16 cellular contexts compared by ENCODE assay signal in the genomic region with DNA sequence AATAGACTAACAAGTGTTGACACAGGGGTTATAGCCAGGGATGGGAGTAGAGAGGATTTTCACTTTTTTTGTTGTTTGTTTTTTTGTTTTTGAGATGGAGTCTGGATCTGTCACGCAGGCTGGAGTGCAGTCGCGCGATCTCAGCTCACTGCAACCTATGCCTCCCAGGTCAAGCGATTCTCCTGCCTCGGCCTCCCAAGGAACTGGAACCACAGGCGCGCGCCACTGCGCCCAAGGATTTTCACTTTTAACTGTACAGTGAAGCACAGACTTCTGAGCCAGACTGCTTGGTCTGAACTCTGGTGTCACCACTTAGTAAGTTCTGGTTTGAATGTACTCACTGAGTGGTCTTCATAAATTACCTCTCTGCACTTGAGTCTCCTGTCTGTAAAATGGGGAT. TPM values are rescaled to one million over a fixed set of nuclear protein-coding genes. Genes with fewer than 3 reads are reported as not detected.
DNase-seq lines count a peak whose midpoint lies in the region; ATAC-seq, FAIRE-seq and TF ChIP-seq lines count a peak whose summit lies in the region.
"Had no signal": no experiment of that assay in that cellular context is flagged by ENCODE, and none has a peak within 500 bp of the region (broad histone marks: within the 10 kb centered on the region; RNA-seq: fewer than 3 reads in every experiment).

No MANE protein-coding gene starts in this region.

- H3K9me3 ChIP-seq in heart right ventricle, result no peaks in the 10 kb centered on the region
- no peaks in the 10 kb centered on the region for H3K9me3 ChIP-seq in upper lobe of left lung
- H3K9me3 ChIP-seq: Caco-2 had no signal

- 96 to 97% methylated on average over 10 of the region's 10 CpGs for WGBS in heart right ventricle, 2 donors
- 94 to 97% methylated on average over 10 of the region's 10 CpGs for WGBS in upper lobe of left lung, 2 donors

- ATAC-seq in heart right ventricle, result no peak
- no peak for ATAC-seq in Right ventricle myocardium inferior
- ATAC-seq in upper lobe of left lung (ENCODE audit: low FRiP score in 2 of 2), result no peak
- ATAC-seq in GM19035 (IDR thresholded peaks at IDR 0.05; ENCODE audit: unreplicated experiment), result no peak
- ATAC-seq: activated CD8-positive, alpha-beta memory T cell treated with anti-CD3 and anti-CD28 coated beads, Interleukin-2, amount 10 ng/mL, durations not matched to agents 7 days and 5 days had no signal

- peaks cover 50% of the 10 kb centered on the region for H3K4me1 Mint-ChIP-seq in osteocyte (ENCODE audit: unreplicated experiment)
- peaks cover 33% of the 10 kb centered on the region for H3K4me1 Mint-ChIP-seq in activated T-helper 2 cell treated with anti-CD3 and anti-CD28 coated beads, Interferon-gamma antibody, Interleukin-2, Interleukin-4, amounts not matched to agents 10 μg/mL and 5 μg/mL and 100 μg/mL, durations not matched to agents 14 hours and 24 hours and 36 hours (ENCODE audit: low read depth)

- DNase-seq in heart right ventricle, result no peak
- DNase-seq in Right ventricle myocardium inferior (ENCODE audit: missing footprints), result no peak
- no peak for DNase-seq in epithelial cell of prostate (ENCODE audit: low read depth, low spot score)
- DNase-seq in osteocyte (ENCODE audit: extremely low spot score, unreplicated experiment), result no peak
- DNase-seq in upper lobe of left lung, result no peak
- DNase-seq in activated T-helper 2 cell treated with anti-CD3 and anti-CD28 coated beads, Interferon-gamma antibody, Interleukin-2, Interleukin-4, amounts not matched to agents 10 μg/mL and 5 μg/mL and 100 μg/mL, durations not matched to agents 14 hours and 24 hours and 36 hours (ENCODE audit: low spot score), result no peak
- DNase-seq in HTR-8/SVneo (ENCODE audit: insufficient read length, low spot score), result no peak
- DNase-seq: activated CD8-positive, alpha-beta memory T cell treated with anti-CD3 and anti-CD28 coated beads, Interleukin-2, amount 10 ng/mL, durations not matched to agents 7 days and 5 days; Caco-2; GDM1; GOT3; hypothalamus; NCI-H345; stimulated activated naive CD4-positive, alpha-beta T cell treated with Interleukin-2 at 50 U/mL for 16 hours had no signal

- intact Hi-C loops in heart right ventricle (cut with DNase I), result no loop called here
- intact Hi-C loops in Right ventricle myocardium inferior (cut with DNase I), result no loop called here
- intact Hi-C loops in activated T-helper 2 cell treated with anti-CD3 and anti-CD28 coated beads, Interferon-gamma antibody, Interleukin-2, Interleukin-4, amounts not matched to agents 10 μg/mL and 5 μg/mL and 100 μg/mL, durations not matched to agents 14 hours and 24 hours and 36 hours (cut with micrococcal nuclease), result no loop called here

- H3K4me3 ChIP-seq in heart right ventricle (no peak overlapping the region), upper lobe of left lung (no peak overlapping the region)

- no peak for TF ChIP-seq POLR2A in upper lobe of left lung (IDR thresholded peaks at IDR 0.05)

- H3K27me3 Mint-ChIP-seq in osteocyte (ENCODE audit: unreplicated experiment), result no peaks in the 10 kb centered on the region
- no peaks in the 10 kb centered on the region for H3K27me3 Mint-ChIP-seq in activated T-helper 2 cell treated with anti-CD3 and anti-CD28 coated beads, Interferon-gamma antibody, Interleukin-2, Interleukin-4, amounts not matched to agents 10 μg/mL and 5 μg/mL and 100 μg/mL, durations not matched to agents 14 hours and 24 hours and 36 hours (ENCODE audit: low read depth)

- H3K27me3 ChIP-seq in heart right ventricle, result peaks cover 0 to 6% (median 0%) of the 10 kb centered on the region in 7 donors
- no peaks in the 10 kb centered on the region for H3K27me3 ChIP-seq in upper lobe of left lung

- H3K9me3 Mint-ChIP-seq in osteocyte (ENCODE audit: unreplicated experiment), result no peaks in the 10 kb centered on the region
- no peaks in the 10 kb centered on the region for H3K9me3 Mint-ChIP-seq in activated T-helper 2 cell treated with anti-CD3 and anti-CD28 coated beads, Interferon-gamma antibody, Interleukin-2, Interleukin-4, amounts not matched to agents 10 μg/mL and 5 μg/mL and 100 μg/mL, durations not matched to agents 14 hours and 24 hours and 36 hours
- H3K9me3 Mint-ChIP-seq: T-helper 2 cell treated with Interferon-gamma antibody and Interleukin-4, amounts not matched to agents 5 μg/mL and 100 μg/mL, for 36 hours had no signal

- H3K4me1 ChIP-seq in heart right ventricle (peaks cover 36 to 53% (median 45%) of the 10 kb centered on the region in 9 donors), upper lobe of left lung (peaks cover 38 to 49% (median 45%) of the 10 kb centered on the region in 4 donors)

- H3K27ac ChIP-seq in heart right ventricle, result peak overlapping the region in 8 of 10 donors; percentile 85 to 97 (median 92)
- peak overlapping the region; percentile 83 for H3K27ac ChIP-seq in epithelial cell of prostate
- H3K27ac ChIP-seq in upper lobe of left lung, result peak overlapping the region in 3 of 4 donors; percentile 67 to 91 (median 86)

- peak overlapping the region; percentile 87 for H3K27ac Mint-ChIP-seq in osteocyte (ENCODE audit: unreplicated experiment)
- H3K27ac Mint-ChIP-seq in activated T-helper 2 cell treated with anti-CD3 and anti-CD28 coated beads, Interferon-gamma antibody, Interleukin-2, Interleukin-4, amounts not matched to agents 10 μg/mL and 5 μg/mL and 100 μg/mL, durations not matched to agents 14 hours and 24 hours and 36 hours, result no peak overlapping the region
- H3K27ac Mint-ChIP-seq: activated CD8-positive, alpha-beta memory T cell treated with anti-CD3 and anti-CD28 coated beads, Interleukin-2, amount 10 ng/mL, durations not matched to agents 7 days and 5 days; T-helper 2 cell treated with Interferon-gamma antibody and Interleukin-4, amounts not matched to agents 5 μg/mL and 100 μg/mL, for 36 hours had no signal

- no peak for TF ChIP-seq EP300 in upper lobe of left lung (IDR thresholded peaks at IDR 0.05)

- TF ChIP-seq CTCF in heart right ventricle (IDR thresholded peaks at IDR 0.05), result no peak
- no peak for TF ChIP-seq CTCF in osteocyte (IDR thresholded peaks at IDR 0.05)
- TF ChIP-seq CTCF in upper lobe of left lung (IDR thresholded peaks at IDR 0.05), result no peak

- H3K4me3 Mint-ChIP-seq in osteocyte (ENCODE audit: unreplicated experiment), result no peak overlapping the region
- H3K4me3 Mint-ChIP-seq in activated T-helper 2 cell treated with anti-CD3 and anti-CD28 coated beads, Interferon-gamma antibody, Interleukin-2, Interleukin-4, amounts not matched to agents 10 μg/mL and 5 μg/mL and 100 μg/mL, durations not matched to agents 14 hours and 24 hours and 36 hours (ENCODE audit: low read depth), result no peak overlapping the region
- H3K4me3 Mint-ChIP-seq: activated CD8-positive, alpha-beta memory T cell treated with anti-CD3 and anti-CD28 coated beads, Interleukin-2, amount 10 ng/mL, durations not matched to agents 7 days and 5 days; T-helper 2 cell treated with Interferon-gamma antibody and Interleukin-4, amounts not matched to agents 5 μg/mL and 100 μg/mL, for 36 hours had no signal

- H3K36me3 ChIP-seq in heart right ventricle (peaks cover 0 to 33% (median 15%) of the 10 kb centered on the region in 9 donors), upper lobe of left lung (peaks cover 0 to 24% (median 5%) of the 10 kb centered on the region in 4 donors)

- no peak for FAIRE-seq in HTR-8/SVneo (lab: Jason Lieb, UNC)

- H3K36me3 Mint-ChIP-seq in osteocyte (ENCODE audit: unreplicated experiment), result peaks cover 31% of the 10 kb centered on the region
- peaks cover 32% of the 10 kb centered on the region for H3K36me3 Mint-ChIP-seq in activated T-helper 2 cell treated with anti-CD3 and anti-CD28 coated beads, Interferon-gamma antibody, Interleukin-2, Interleukin-4, amounts not matched to agents 10 μg/mL and 5 μg/mL and 100 μg/mL, durations not matched to agents 14 hours and 24 hours and 36 hours (ENCODE audit: low read depth)
- H3K36me3 Mint-ChIP-seq: activated CD8-positive, alpha-beta memory T cell treated with anti-CD3 and anti-CD28 coated beads, Interleukin-2, amount 10 ng/mL, durations not matched to agents 7 days and 5 days had no signal

RNA-seq across cellular contexts. Expression of a gene that starts 40.2 kb away (rescaled TPM):
- total RNA-seq in heart right ventricle (10 to 100 TPM; 41.2 to 75.4 (median 52.0) TPM), Right ventricle myocardium inferior (57.3 TPM), osteocyte (187 and 189 TPM in 2 replicates), upper lobe of left lung (100 to 1,000 TPM in 2 of 6 donors, 10 to 100 TPM in 4; 53.4 to 158 (median 62.2) TPM)
- 10 to 100 TPM; 19.6 to 24.8 TPM for polyA plus RNA-seq in heart right ventricle
- 125 and 128 TPM in 2 replicates for total RNA-seq in activated T-helper 2 cell treated with anti-CD3 and anti-CD28 coated beads, Interferon-gamma antibody, Interleukin-2, Interleukin-4, amounts not matched to agents 10 μg/mL and 5 μg/mL and 100 μg/mL, durations not matched to agents 14 hours and 24 hours and 36 hours
